Comparison of ENCODE assay signal across 11 cellular contexts in the genomic region with DNA sequence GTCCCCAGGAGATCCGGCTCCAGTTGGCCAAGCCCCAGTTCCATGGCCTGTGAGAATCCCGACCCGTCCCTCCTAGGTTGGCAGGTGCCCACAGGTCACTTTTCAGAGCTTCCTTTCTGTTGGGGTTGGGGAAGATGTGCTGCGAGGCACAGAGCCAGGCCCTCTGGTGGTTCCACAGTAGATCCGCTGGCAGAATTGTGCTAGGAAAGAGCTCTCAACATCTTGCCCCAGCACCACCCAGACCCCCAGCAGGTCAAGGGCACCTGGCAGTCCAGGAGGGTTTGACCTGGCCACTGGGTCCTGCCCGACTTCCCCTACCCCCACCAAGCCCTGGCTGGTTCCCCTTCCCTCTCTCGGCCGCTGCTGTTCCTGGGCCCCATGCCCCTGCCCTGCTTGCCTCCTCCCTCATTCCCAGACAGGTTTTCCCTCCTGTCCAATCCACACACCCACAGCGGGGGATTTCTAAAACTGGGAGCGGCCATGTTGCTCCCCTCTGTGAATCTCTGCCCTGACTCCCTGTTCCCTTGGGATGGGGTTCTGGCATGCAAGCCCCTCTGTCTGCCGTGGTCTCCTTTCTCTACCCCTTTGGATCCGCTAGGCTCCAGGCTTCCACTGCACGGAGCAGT. TPM values are rescaled to one million over a fixed set of nuclear protein-coding genes. Genes with fewer than 3 reads are reported as not detected.
A peak's percentile ranks its signal among the peaks of the same experiment; 100 is the strongest.
DNase-seq lines count a peak whose midpoint lies in the region; ATAC-seq and TF ChIP-seq lines count a peak whose summit lies in the region.
"Had no signal": no experiment of that assay in that cellular context is flagged by ENCODE, and none has a peak within 500 bp of the region (broad histone marks: within the 10 kb centered on the region; RNA-seq: fewer than 3 reads in every experiment).

No MANE protein-coding gene starts in this region.

- H3K9me3 Mint-ChIP-seq in neural crest cell = no peaks in the 10 kb centered on the region
- H3K9me3 Mint-ChIP-seq: activated CD4-positive, alpha-beta memory T cell treated with anti-CD3 and anti-CD28 coated beads, Interleukin-2, amount 10 ng/mL, durations not matched to agents 7 days and 5 days had no signal

- peak overlapping the region; percentile 75 for H3K27ac Mint-ChIP-seq in neural crest cell (ENCODE audit: unreplicated experiment)
- H3K27ac Mint-ChIP-seq: activated CD4-positive, alpha-beta memory T cell treated with anti-CD3 and anti-CD28 coated beads, Interleukin-2, amount 10 ng/mL, durations not matched to agents 7 days and 5 days had no signal

- no peak overlapping the region for H3K4me2 ChIP-seq in OCI-LY3 (ENCODE audit: low read length)

- H2AFZ ChIP-seq in OCI-LY3 (ENCODE audit: low read depth, low read length) = no peak overlapping the region

- H3K4me1 Mint-ChIP-seq in neural crest cell = peaks cover 16% of the 10 kb centered on the region
- H3K4me1 Mint-ChIP-seq: activated CD4-positive, alpha-beta memory T cell treated with anti-CD3 and anti-CD28 coated beads, Interleukin-2, amount 10 ng/mL, durations not matched to agents 7 days and 5 days had no signal

- H4K20me1 ChIP-seq in OCI-LY3 (ENCODE audit: insufficient read depth, low read length) = no peaks in the 10 kb centered on the region

- H3K79me2 ChIP-seq in OCI-LY3 (ENCODE audit: low read length) = no peaks in the 10 kb centered on the region

- peak overlapping the region; percentile 31 for H3K4me3 Mint-ChIP-seq in neural crest cell
- H3K4me3 Mint-ChIP-seq: activated CD4-positive, alpha-beta memory T cell treated with anti-CD3 and anti-CD28 coated beads, Interleukin-2, amount 10 ng/mL, durations not matched to agents 7 days and 5 days had no signal

- H3K27me3 Mint-ChIP-seq in neural crest cell (ENCODE audit: low read depth) = peaks cover 5% of the 10 kb centered on the region
- H3K27me3 Mint-ChIP-seq: activated CD4-positive, alpha-beta memory T cell treated with anti-CD3 and anti-CD28 coated beads, Interleukin-2, amount 10 ng/mL, durations not matched to agents 7 days and 5 days had no signal

- DNase-seq in EH (ENCODE audit: low read depth) (peak; percentile 29), dermis microvascular lymphatic vessel endothelial cell (ENCODE audit: low read depth in 2 of 2) (peak; percentile 42 to 50), neural crest cell (ENCODE audit: low read depth, low spot score) (no peak), HPDE6-E6E7 (ENCODE audit: extremely low spot score) (no peak), NCI-H774 (lab: John Stamatoyannopoulos, UW) (no peak)
- DNase-seq: activated CD4-positive, alpha-beta memory T cell treated with anti-CD3 and anti-CD28 coated beads, Interleukin-2, amount 10 ng/mL, durations not matched to agents 7 days and 5 days; glutamatergic neuron; NCI-H2081 had no signal

- no peak overlapping the region for H3K9ac ChIP-seq in OCI-LY3 (ENCODE audit: low read length)

- H3K36me3 Mint-ChIP-seq in neural crest cell (ENCODE audit: low read depth) = peaks cover 2% of the 10 kb centered on the region

- ATAC-seq in HG03565 (IDR thresholded peaks at IDR 0.05; ENCODE audit: unreplicated experiment) (no peak), GM18907 (IDR thresholded peaks at IDR 0.05; ENCODE audit: unreplicated experiment) (no peak)

- peaks cover 8% of the 10 kb centered on the region for H3K4me1 ChIP-seq in OCI-LY3 (ENCODE audit: low read length)

- no peak overlapping the region for H3K27ac ChIP-seq in OCI-LY3 (ENCODE audit: low read length)

- H3K36me3 ChIP-seq in OCI-LY3 (replicated peaks; ENCODE audit: low read depth, low read length) = no peaks in the 10 kb centered on the region

- no peak overlapping the region for H3K4me3 ChIP-seq in OCI-LY3 (ENCODE audit: low read length)

- no peaks in the 10 kb centered on the region for H3K9me3 ChIP-seq in OCI-LY3 (ENCODE audit: insufficient read depth, low read length)

- TF ChIP-seq CTCF in OCI-LY3 (IDR thresholded peaks at IDR 0.05; ENCODE audit: low read depth, low read length) (0 out of 2 replicates have a peak, but pooled peaks have one; percentile 9), neural crest cell (conservative IDR thresholded peaks at IDR 0.05) (peak; percentile 14)

- no peaks in the 10 kb centered on the region for H3K27me3 ChIP-seq in OCI-LY3 (ENCODE audit: low read depth, low read length)

RNA-seq across cellular contexts. Expression of a gene that starts 26.2 kb away (rescaled TPM):
- total RNA-seq in dermis microvascular lymphatic vessel endothelial cell (16.9 and 24.6 TPM in 2 replicates), neural crest cell (53.1 and 55.8 TPM in 2 replicates)

RNA-seq across cellular contexts. Expression of a gene that starts 41.6 kb away (rescaled TPM):
- total RNA-seq in dermis microvascular lymphatic vessel endothelial cell (0.13 TPM in 1 of 2 replicates, not detected in the other), neural crest cell (0.49 TPM in 1 of 2 replicates, not detected in the other)
- total RNA-seq: activated CD4-positive, alpha-beta memory T cell treated with anti-CD3 and anti-CD28 coated beads, Interleukin-2, amount 10 ng/mL, durations not matched to agents 7 days and 5 days had no signal

Comparison
In these comparisons a context has a peak if more than half of its experiments do, and no peak if none do; other contexts are left out.
1. DNase-seq: peak in EH (single experiment) and dermis microvascular lymphatic vessel endothelial cell (2 of 2); none in neural crest cell (single experiment), HPDE6-E6E7 (single experiment) and NCI-H774 (single experiment).